1 cellular context compared by ENCODE assay signal in the genomic region with DNA sequence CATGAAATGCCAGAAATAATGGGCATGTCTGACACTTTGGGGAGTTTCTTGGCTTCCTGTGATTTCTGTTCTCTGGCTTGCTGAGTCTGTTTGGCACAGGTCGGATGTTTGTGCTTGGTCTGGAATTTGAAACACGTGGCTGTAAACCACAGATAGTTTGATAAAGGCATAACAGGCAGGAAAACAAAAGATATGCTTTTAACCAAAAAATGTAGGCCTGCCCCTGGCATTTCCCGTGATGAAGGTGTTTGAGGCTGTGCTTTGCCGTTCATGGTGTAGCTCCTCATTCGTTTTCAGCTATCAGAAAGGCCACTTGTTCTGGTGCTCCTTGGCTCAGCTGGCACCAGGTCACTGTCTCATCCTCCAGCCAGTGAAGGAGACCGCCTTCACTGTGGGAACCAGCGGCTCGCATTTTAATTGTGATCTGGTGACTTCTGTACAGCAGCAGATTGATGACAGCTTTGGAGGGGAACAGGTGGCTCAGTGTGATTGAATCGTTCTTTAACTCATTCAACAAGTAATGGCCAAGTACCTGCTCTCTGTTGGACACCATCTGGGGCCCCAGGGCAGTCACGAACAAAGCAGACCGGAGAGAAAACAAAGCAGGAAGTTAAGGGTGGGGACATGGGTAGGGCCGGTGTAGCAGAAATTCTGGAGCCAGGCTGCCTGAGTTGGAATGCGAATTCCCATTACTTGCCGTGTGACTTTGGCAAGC.
A peak's percentile ranks its signal among the peaks of the same experiment; 100 is the strongest.
TF ChIP-seq lines count a peak whose summit lies in the region.

No MANE protein-coding gene starts in this region.

TF ChIP-seq in HepG2, 621 proteins besides CTCF, POLR2A, EP300 and RAD21 (continued from another document and continues in another):
- TF ChIP-seq, protein P1, sequence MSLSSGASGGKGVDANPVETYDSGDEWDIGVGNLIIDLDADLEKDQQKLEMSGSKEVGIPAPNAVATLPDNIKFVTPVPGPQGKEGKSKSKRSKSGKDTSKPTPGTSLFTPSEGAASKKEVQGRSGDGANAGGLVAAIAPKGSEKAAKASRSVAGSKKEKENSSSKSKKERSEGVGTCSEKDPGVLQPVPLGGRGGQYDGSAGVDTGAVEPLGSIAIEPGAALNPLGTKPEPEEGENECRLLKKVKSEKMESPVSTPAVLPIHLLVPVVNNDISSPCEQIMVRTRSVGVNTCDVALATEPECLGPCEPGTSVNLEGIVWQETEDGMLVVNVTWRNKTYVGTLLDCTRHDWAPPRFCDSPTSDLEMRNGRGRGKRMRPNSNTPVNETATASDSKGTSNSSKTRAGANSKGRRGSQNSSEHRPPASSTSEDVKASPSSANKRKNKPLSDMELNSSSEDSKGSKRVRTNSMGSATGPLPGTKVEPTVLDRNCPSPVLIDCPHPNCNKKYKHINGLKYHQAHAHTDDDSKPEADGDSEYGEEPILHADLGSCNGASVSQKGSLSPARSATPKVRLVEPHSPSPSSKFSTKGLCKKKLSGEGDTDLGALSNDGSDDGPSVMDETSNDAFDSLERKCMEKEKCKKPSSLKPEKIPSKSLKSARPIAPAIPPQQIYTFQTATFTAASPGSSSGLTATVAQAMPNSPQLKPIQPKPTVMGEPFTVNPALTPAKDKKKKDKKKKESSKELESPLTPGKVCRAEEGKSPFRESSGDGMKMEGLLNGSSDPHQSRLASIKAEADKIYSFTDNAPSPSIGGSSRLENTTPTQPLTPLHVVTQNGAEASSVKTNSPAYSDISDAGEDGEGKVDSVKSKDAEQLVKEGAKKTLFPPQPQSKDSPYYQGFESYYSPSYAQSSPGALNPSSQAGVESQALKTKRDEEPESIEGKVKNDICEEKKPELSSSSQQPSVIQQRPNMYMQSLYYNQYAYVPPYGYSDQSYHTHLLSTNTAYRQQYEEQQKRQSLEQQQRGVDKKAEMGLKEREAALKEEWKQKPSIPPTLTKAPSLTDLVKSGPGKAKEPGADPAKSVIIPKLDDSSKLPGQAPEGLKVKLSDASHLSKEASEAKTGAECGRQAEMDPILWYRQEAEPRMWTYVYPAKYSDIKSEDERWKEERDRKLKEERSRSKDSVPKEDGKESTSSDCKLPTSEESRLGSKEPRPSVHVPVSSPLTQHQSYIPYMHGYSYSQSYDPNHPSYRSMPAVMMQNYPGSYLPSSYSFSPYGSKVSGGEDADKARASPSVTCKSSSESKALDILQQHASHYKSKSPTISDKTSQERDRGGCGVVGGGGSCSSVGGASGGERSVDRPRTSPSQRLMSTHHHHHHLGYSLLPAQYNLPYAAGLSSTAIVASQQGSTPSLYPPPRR (CRISPR knock-in tag; IDR thresholded peaks at IDR 0.05; ENCODE audit: borderline replicate concordance): no peak
- TF ChIP-seq KLF16 (CRISPR knock-in tag; IDR thresholded peaks at IDR 0.05) (0 out of 4 replicates have a peak, but pooled peaks of 1 of the 2 experiments have one; percentile 15), GATA4 (IDR thresholded peaks at IDR 0.05; ENCODE audit: borderline replicate concordance, low read depth) (0 out of 2 replicates have a peak, but pooled peaks have one; percentile 30), NCOA1 (CRISPR knock-in tag; IDR thresholded peaks at IDR 0.05) (no peak), DNMT1 (CRISPR knock-in tag; IDR thresholded peaks at IDR 0.05) (no peak), ERF (CRISPR knock-in tag; IDR thresholded peaks at IDR 0.05) (0 out of 2 replicates have a peak, but pooled peaks have one; percentile 20), THAP11 (CRISPR knock-in tag; IDR thresholded peaks at IDR 0.05) (no peak), DMAP1 (CRISPR knock-in tag; IDR thresholded peaks at IDR 0.05) (peak; percentile 63; the same call in 1 of the 2 replicates), ZNF331 (CRISPR knock-in tag; IDR thresholded peaks at IDR 0.05) (peak; percentile 10; the same call in 1 of the 2 replicates), HMG20B (CRISPR knock-in tag; conservative IDR thresholded peaks at IDR 0.05) (0 out of 2 replicates have a peak, but pooled peaks have one; percentile 5), ZNF781 (CRISPR knock-in tag; IDR thresholded peaks at IDR 0.05; ENCODE audit: borderline replicate concordance, not compliant biosample characterization) (no peak), MED1 (CRISPR knock-in tag; IDR thresholded peaks at IDR 0.05) (peak; percentile 70), ZFY (CRISPR knock-in tag; IDR thresholded peaks at IDR 0.05) (peak; percentile 6; the same call in 1 of the 2 replicates), MTA3 (CRISPR knock-in tag; IDR thresholded peaks at IDR 0.05) (no peak), GABPA (IDR thresholded peaks at IDR 0.05; ENCODE audit: low read depth, low read length) (no peak), GABPA (CRISPR knock-in tag; IDR thresholded peaks at IDR 0.05; ENCODE audit: low read depth) (peak; percentile 29; the same call in 1 of the 2 replicates), MXI1 (IDR thresholded peaks at IDR 0.05; ENCODE audit: borderline replicate concordance, low read depth, low read length) (peak; percentile 12; the same call in 1 of the 3 replicates), HES4 (CRISPR knock-in tag; IDR thresholded peaks at IDR 0.05; ENCODE audit: borderline replicate concordance) (no peak), JARID2 (CRISPR knock-in tag; IDR thresholded peaks at IDR 0.05; ENCODE audit: insufficient replicate concordance) (no peak), DR1 (CRISPR knock-in tag; IDR thresholded peaks at IDR 0.05) (no peak), FOXK1 (CRISPR knock-in tag; IDR thresholded peaks at IDR 0.05; ENCODE audit: borderline replicate concordance, low read depth) (no peak), ZNF546 (CRISPR knock-in tag; conservative IDR thresholded peaks at IDR 0.05) (no peak), TAF1 (CRISPR knock-in tag; IDR thresholded peaks at IDR 0.05) (peak; percentile 36; the same call in 1 of the 2 replicates), TOPORS (CRISPR knock-in tag; IDR thresholded peaks at IDR 0.05) (no peak), TARDBP (CRISPR knock-in tag; IDR thresholded peaks at IDR 0.05) (peak; percentile 52; the same call in 1 of the 2 replicates), SMAD9 (CRISPR knock-in tag; IDR thresholded peaks at IDR 0.05) (no peak), ZNF329 (CRISPR knock-in tag; IDR thresholded peaks at IDR 0.05; ENCODE audit: low read depth) (no peak), TCF7 (IDR thresholded peaks at IDR 0.05; ENCODE audit: low read depth) (peak; percentile 6; the same call in 1 of the 2 replicates), ASH2L (IDR thresholded peaks at IDR 0.05; ENCODE audit: insufficient read length, low read depth, low read length) (peak; percentile 19), ZNF282 (IDR thresholded peaks at IDR 0.05; ENCODE audit: partially characterized antibody) (no peak)
- TF ChIP-seq, protein P2, sequence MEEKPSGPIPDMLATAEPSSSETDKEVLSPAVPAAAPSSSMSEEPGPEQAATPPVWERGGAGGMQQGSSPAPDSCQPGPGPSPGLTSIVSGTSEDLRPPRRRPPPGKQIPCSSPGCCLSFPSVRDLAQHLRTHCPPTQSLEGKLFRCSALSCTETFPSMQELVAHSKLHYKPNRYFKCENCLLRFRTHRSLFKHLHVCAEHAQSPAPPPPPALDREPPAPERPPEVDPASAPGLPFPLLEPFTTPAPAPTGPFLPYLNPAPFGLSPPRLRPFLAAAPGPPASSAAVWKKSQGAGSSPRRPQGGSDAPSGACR (CRISPR knock-in tag; IDR thresholded peaks at IDR 0.05): no peak
- TF ChIP-seq, protein P3, sequence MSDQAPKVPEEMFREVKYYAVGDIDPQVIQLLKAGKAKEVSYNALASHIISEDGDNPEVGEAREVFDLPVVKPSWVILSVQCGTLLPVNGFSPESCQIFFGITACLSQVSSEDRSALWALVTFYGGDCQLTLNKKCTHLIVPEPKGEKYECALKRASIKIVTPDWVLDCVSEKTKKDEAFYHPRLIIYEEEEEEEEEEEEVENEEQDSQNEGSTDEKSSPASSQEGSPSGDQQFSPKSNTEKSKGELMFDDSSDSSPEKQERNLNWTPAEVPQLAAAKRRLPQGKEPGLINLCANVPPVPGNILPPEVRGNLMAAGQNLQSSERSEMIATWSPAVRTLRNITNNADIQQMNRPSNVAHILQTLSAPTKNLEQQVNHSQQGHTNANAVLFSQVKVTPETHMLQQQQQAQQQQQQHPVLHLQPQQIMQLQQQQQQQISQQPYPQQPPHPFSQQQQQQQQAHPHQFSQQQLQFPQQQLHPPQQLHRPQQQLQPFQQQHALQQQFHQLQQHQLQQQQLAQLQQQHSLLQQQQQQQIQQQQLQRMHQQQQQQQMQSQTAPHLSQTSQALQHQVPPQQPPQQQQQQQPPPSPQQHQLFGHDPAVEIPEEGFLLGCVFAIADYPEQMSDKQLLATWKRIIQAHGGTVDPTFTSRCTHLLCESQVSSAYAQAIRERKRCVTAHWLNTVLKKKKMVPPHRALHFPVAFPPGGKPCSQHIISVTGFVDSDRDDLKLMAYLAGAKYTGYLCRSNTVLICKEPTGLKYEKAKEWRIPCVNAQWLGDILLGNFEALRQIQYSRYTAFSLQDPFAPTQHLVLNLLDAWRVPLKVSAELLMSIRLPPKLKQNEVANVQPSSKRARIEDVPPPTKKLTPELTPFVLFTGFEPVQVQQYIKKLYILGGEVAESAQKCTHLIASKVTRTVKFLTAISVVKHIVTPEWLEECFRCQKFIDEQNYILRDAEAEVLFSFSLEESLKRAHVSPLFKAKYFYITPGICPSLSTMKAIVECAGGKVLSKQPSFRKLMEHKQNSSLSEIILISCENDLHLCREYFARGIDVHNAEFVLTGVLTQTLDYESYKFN (CRISPR knock-in tag; conservative IDR thresholded peaks at IDR 0.05): peak; percentile 31; the same call in 1 of the 2 replicates
- TF ChIP-seq, protein P4, sequence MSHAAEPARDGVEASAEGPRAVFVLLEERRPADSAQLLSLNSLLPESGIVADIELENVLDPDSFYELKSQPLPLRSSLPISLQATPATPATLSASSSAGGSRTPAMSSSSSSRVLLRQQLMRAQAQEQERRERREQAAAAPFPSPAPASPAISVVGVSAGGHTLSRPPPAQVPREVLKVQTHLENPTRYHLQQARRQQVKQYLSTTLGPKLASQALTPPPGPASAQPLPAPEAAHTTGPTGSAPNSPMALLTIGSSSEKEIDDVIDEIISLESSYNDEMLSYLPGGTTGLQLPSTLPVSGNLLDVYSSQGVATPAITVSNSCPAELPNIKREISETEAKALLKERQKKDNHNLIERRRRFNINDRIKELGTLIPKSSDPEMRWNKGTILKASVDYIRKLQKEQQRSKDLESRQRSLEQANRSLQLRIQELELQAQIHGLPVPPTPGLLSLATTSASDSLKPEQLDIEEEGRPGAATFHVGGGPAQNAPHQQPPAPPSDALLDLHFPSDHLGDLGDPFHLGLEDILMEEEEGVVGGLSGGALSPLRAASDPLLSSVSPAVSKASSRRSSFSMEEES (CRISPR knock-in tag; IDR thresholded peaks at IDR 0.05): peak; percentile 76
- TF ChIP-seq, protein P5, sequence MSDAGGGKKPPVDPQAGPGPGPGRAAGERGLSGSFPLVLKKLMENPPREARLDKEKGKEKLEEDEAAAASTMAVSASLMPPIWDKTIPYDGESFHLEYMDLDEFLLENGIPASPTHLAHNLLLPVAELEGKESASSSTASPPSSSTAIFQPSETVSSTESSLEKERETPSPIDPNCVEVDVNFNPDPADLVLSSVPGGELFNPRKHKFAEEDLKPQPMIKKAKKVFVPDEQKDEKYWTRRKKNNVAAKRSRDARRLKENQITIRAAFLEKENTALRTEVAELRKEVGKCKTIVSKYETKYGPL (CRISPR knock-in tag; IDR thresholded peaks at IDR 0.05): no peak
- TF ChIP-seq, protein P6, sequence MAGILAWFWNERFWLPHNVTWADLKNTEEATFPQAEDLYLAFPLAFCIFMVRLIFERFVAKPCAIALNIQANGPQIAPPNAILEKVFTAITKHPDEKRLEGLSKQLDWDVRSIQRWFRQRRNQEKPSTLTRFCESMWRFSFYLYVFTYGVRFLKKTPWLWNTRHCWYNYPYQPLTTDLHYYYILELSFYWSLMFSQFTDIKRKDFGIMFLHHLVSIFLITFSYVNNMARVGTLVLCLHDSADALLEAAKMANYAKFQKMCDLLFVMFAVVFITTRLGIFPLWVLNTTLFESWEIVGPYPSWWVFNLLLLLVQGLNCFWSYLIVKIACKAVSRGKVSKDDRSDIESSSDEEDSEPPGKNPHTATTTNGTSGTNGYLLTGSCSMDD (CRISPR knock-in tag; IDR thresholded peaks at IDR 0.05): no peak
- TF ChIP-seq, protein P7, sequence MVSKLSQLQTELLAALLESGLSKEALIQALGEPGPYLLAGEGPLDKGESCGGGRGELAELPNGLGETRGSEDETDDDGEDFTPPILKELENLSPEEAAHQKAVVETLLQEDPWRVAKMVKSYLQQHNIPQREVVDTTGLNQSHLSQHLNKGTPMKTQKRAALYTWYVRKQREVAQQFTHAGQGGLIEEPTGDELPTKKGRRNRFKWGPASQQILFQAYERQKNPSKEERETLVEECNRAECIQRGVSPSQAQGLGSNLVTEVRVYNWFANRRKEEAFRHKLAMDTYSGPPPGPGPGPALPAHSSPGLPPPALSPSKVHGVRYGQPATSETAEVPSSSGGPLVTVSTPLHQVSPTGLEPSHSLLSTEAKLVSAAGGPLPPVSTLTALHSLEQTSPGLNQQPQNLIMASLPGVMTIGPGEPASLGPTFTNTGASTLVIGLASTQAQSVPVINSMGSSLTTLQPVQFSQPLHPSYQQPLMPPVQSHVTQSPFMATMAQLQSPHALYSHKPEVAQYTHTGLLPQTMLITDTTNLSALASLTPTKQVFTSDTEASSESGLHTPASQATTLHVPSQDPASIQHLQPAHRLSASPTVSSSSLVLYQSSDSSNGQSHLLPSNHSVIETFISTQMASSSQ (IDR thresholded peaks at IDR 0.05; ENCODE audit: low read depth): no peak
- TF ChIP-seq, protein P7 (CRISPR knock-in tag; IDR thresholded peaks at IDR 0.05; ENCODE audit: borderline replicate concordance): no peak
- TF ChIP-seq, protein P8, sequence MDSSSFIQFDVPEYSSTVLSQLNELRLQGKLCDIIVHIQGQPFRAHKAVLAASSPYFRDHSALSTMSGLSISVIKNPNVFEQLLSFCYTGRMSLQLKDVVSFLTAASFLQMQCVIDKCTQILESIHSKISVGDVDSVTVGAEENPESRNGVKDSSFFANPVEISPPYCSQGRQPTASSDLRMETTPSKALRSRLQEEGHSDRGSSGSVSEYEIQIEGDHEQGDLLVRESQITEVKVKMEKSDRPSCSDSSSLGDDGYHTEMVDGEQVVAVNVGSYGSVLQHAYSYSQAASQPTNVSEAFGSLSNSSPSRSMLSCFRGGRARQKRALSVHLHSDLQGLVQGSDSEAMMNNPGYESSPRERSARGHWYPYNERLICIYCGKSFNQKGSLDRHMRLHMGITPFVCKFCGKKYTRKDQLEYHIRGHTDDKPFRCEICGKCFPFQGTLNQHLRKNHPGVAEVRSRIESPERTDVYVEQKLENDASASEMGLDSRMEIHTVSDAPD (CRISPR knock-in tag; IDR thresholded peaks at IDR 0.05): peak; percentile 85
- TF ChIP-seq, protein P9, sequence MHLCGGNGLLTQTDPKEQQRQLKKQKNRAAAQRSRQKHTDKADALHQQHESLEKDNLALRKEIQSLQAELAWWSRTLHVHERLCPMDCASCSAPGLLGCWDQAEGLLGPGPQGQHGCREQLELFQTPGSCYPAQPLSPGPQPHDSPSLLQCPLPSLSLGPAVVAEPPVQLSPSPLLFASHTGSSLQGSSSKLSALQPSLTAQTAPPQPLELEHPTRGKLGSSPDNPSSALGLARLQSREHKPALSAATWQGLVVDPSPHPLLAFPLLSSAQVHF (CRISPR knock-in tag; IDR thresholded peaks at IDR 0.05): no peak
